9 cellular contexts compared by ENCODE assay signal in genomic region chr1:42956739-42957138, GRCh38. TPM values are rescaled to one million over a fixed set of nuclear protein-coding genes. Genes with fewer than 3 reads are reported as not detected.
DNase-seq lines count a peak whose midpoint lies in the region; ATAC-seq and TF ChIP-seq lines count a peak whose summit lies in the region.
"Had no signal": no experiment of that assay in that cellular context is flagged by ENCODE, and none has a peak within 500 bp of the region (broad histone marks: within the 10 kb centered on the region; RNA-seq: fewer than 3 reads in every experiment).

No MANE protein-coding gene starts in this region.

- H3K4me3 ChIP-seq in GM12864 (ENCODE audit: low read depth, low read length) (peak overlapping the region; percentile 84), RWPE2 (ENCODE audit: severe bottlenecking) (peak overlapping the region; percentile 66), epithelial cell of esophagus (ENCODE audit: low read length) (peak overlapping the region; percentile 70), prostate gland (peak overlapping the region; percentile 80 to 87), gastrocnemius medialis (no peak overlapping the region)

- H3K36me3 ChIP-seq in RWPE2 (ENCODE audit: low read depth), result peaks cover 62% of the 10 kb centered on the region
- H3K36me3 ChIP-seq in prostate gland, result no peaks in the 10 kb centered on the region
- H3K36me3 ChIP-seq in gastrocnemius medialis, result no peaks in the 10 kb centered on the region

- TF ChIP-seq CTCF in GM12864 (IDR thresholded peaks at IDR 0.05; ENCODE audit: low read depth, low read length, missing control alignments) (no peak), RWPE2 (IDR thresholded peaks at IDR 0.05; ENCODE audit: poor library complexity, severe bottlenecking) (no peak), epithelial cell of esophagus (IDR thresholded peaks at IDR 0.05; ENCODE audit: insufficient read depth, low read depth, low read length, missing control alignments) (no peak), prostate gland (IDR thresholded peaks at IDR 0.05) (no peak), gastrocnemius medialis (IDR thresholded peaks at IDR 0.05 in 4 of 5, conservative IDR thresholded peaks at IDR 0.05 in 1 of 5) (no peak)

- H3K9me3 ChIP-seq in RWPE2 (ENCODE audit: severe bottlenecking) (no peaks in the 10 kb centered on the region), prostate gland (no peaks in the 10 kb centered on the region), gastrocnemius medialis (no peaks in the 10 kb centered on the region)

- DNase-seq in GM12864 (ENCODE audit: low read depth) (no peak), RWPE2 (ENCODE audit: low spot score) (no peak), epithelial cell of esophagus (ENCODE audit: low read depth) (no peak), prostate gland (ENCODE audit: low spot score) (no peak), retina (no peak), gastrocnemius medialis (no peak), UCSD-AML1 (lab: John Stamatoyannopoulos, UW; ENCODE audit: unreplicated experiment) (no peak)
- DNase-seq: dermis blood vessel endothelial cell had no signal

- H3K4me1 ChIP-seq in RWPE2 (ENCODE audit: insufficient read depth, poor library complexity, severe bottlenecking) (peaks cover 48% of the 10 kb centered on the region), prostate gland (replicated peaks) (peaks cover 2% of the 10 kb centered on the region), gastrocnemius medialis (peaks cover 5 to 9% of the 10 kb centered on the region in 2 donors)

- TF ChIP-seq POLR2A in prostate gland (IDR thresholded peaks at IDR 0.05), result no peak
- TF ChIP-seq POLR2A in gastrocnemius medialis (IDR thresholded peaks at IDR 0.05), result no peak

- intact Hi-C loops in prostate gland (cut with DNase I), result no loop called here
- intact Hi-C loops in gastrocnemius medialis (cut with DNase I; ENCODE audit: low total_unique reads), result no loop called here

- 56% methylated on average over 3 of the region's 3 CpGs for WGBS in prostate gland

- ATAC-seq in RWPE2 (ENCODE audit: low read depth), result no peak
- no peak for ATAC-seq in gastrocnemius medialis
- no peak for ATAC-seq in GM18873 (IDR thresholded peaks at IDR 0.05; ENCODE audit: low FRiP score, unreplicated experiment)

- H3K27me3 ChIP-seq in RWPE2 (ENCODE audit: insufficient read depth, poor library complexity, severe bottlenecking) (no peaks in the 10 kb centered on the region), prostate gland (replicated peaks; ENCODE audit: insufficient read depth) (no peaks in the 10 kb centered on the region), gastrocnemius medialis (peaks cover 19 to 28% (median 24%) of the 10 kb centered on the region in 3 donors)

- in situ Hi-C loops in gastrocnemius medialis (cut with MboI; ENCODE audit: low sequenced_read_pairs in 4 of 4), result no loop called here

- H3K27ac ChIP-seq in RWPE2 (ENCODE audit: poor library complexity, severe bottlenecking) (peak overlapping the region; percentile 99), prostate gland (peak overlapping the region; percentile 86 to 93), gastrocnemius medialis (no peak overlapping the region)

RNA-seq across cellular contexts. Expression of gene SLC2A1, which starts 1.9 kb away (rescaled TPM):
- total RNA-seq in prostate gland, result 100 to 1,000 TPM in 1 of 2 donors, 10 to 100 TPM in 1; 83.9 to 159 TPM
- 10 to 100 TPM in 2 of 4 donors, 1 to 10 TPM in 2; 6.3 to 16.1 (median 9.4) TPM for total RNA-seq in gastrocnemius medialis

Comparison
In these comparisons a context has a peak if more than half of its experiments do, and no peak if none do; other contexts are left out.
1. H3K4me3 ChIP-seq: peak in GM12864 (single experiment), RWPE2 (single experiment), epithelial cell of esophagus (single experiment) and prostate gland (2 of 2); none in gastrocnemius medialis (0 of 4).
2. H3K27ac ChIP-seq: peak in RWPE2 (single experiment) and prostate gland (2 of 2); none in gastrocnemius medialis (0 of 4).
3. RNA of gene SLC2A1, which starts 1.9 kb away (total RNA-seq): 83.9 to 159 TPM in prostate gland; 6.3 to 16.1 TPM in gastrocnemius medialis; every median in the first group is over 4 times any median in the second.